In genomic region chr11:19604679-19605375, GRCh38 we compare ENCODE assay signal across 25 cellular contexts.
DNase-seq lines count a peak whose midpoint lies in the region; ATAC-seq and TF ChIP-seq lines count a peak whose summit lies in the region.
"Had no signal": no experiment of that assay in that cellular context is flagged by ENCODE, and none has a peak within 500 bp of the region (broad histone marks: within the 10 kb centered on the region; RNA-seq: fewer than 3 reads in every experiment).

No MANE protein-coding gene starts in this region.

- no peak overlapping the region for H2AK5ac ChIP-seq in H9 (ENCODE audit: insufficient read length, low read length)

- H3T11ph ChIP-seq in H9 (ENCODE audit: low read length): no peak overlapping the region

- H2BK5ac ChIP-seq in H9 (ENCODE audit: insufficient read length, low read length): no peak overlapping the region

- H3K27me3 ChIP-seq in sigmoid colon (no peaks in the 10 kb centered on the region), H9 (ENCODE audit: insufficient read depth, low read length) (no peaks in the 10 kb centered on the region)
- H3K27me3 ChIP-seq: BLaER1 treated with 17β-estradiol and CSF1 and Interleukin-3, amounts not matched to agents 10 nM and 100 nM had no signal

- no peak overlapping the region for H3K4me2 ChIP-seq in H9 (ENCODE audit: insufficient read depth, insufficient read length, low read length)
- H3K4me2 ChIP-seq: SK-N-SH had no signal

- no peak for TF ChIP-seq POLR2A in sigmoid colon (IDR thresholded peaks at IDR 0.05)

- H3K14ac ChIP-seq in H9 (ENCODE audit: insufficient read depth, low read length): no peak overlapping the region

- H3K23ac ChIP-seq in H9 (ENCODE audit: insufficient read length, low read depth, low read length): no peak overlapping the region

- no peak overlapping the region for H3K56ac ChIP-seq in H9 (ENCODE audit: insufficient read length, low read depth, low read length)

- H3K79me1 ChIP-seq in H9 (ENCODE audit: insufficient read depth, low read depth, low read length, poor library complexity, severe bottlenecking): no peaks in the 10 kb centered on the region

- no peak overlapping the region for H3K4me3 Mint-ChIP-seq in H9
- H3K4me3 Mint-ChIP-seq: CD8-positive, alpha-beta T cell had no signal

- H3K36me3 Mint-ChIP-seq in H9 (ENCODE audit: insufficient read depth in 1 of 3, low read depth in 3 of 3): peaks cover 0 to 4% (median 0%) of the 10 kb centered on the region in 3 experiments; a peak in 3 of 7 replicates
- H3K36me3 Mint-ChIP-seq: CD8-positive, alpha-beta T cell had no signal

- H3K9ac ChIP-seq in H9 (ENCODE audit: extremely low read depth, insufficient read length, low read length): no peak overlapping the region
- H3K9ac ChIP-seq: BLaER1 treated with 17β-estradiol and CSF1 and Interleukin-3, amounts not matched to agents 10 nM and 100 nM; SK-N-SH had no signal

- H3K4me3 ChIP-seq in sigmoid colon: no peak overlapping the region
- H3K4me3 ChIP-seq: BLaER1 treated with 17β-estradiol and CSF1 and Interleukin-3, amounts not matched to agents 10 nM and 100 nM had no signal

- no peak overlapping the region for H2BK12ac ChIP-seq in H9 (ENCODE audit: insufficient read length, low read depth, low read length)

- H4K5ac ChIP-seq in H9 (ENCODE audit: insufficient read length, low read depth, low read length): no peak overlapping the region

- no peaks in the 10 kb centered on the region for H3K23me2 ChIP-seq in H9 (ENCODE audit: insufficient read length, low read depth, low read length, poor library complexity, severe bottlenecking)

- no peak for ATAC-seq in GM18873 (IDR thresholded peaks at IDR 0.05; ENCODE audit: low FRiP score, unreplicated experiment)
- no peak for ATAC-seq in activated CD4-positive, CD25-positive, alpha-beta regulatory T cell treated with anti-CD3 and anti-CD28 coated beads, Interleukin-2, amount 50 U/mL, for 24 hours
- ATAC-seq: CD8-positive, alpha-beta T cell had no signal

- peaks cover 9 to 10% of the 10 kb centered on the region in 2 experiments; a peak in 3 of 4 replicates for H3K4me1 Mint-ChIP-seq in H9

- TF ChIP-seq CTCF in sigmoid colon (IDR thresholded peaks at IDR 0.05): no peak
- TF ChIP-seq CTCF in H9 (conservative IDR thresholded peaks at IDR 0.05): no peak

- no peak overlapping the region for H3K27ac Mint-ChIP-seq in H9
- H3K27ac Mint-ChIP-seq: CD8-positive, alpha-beta T cell had no signal

- H3K27ac ChIP-seq in sigmoid colon: peak overlapping the region in 3 of 4 donors; percentile 74 to 78 (median 75)
- H3K27ac ChIP-seq in H9 (ENCODE audit: insufficient read length, low read depth, low read length): no peak overlapping the region
- H3K27ac ChIP-seq: 22Rv1; BLaER1 treated with 17β-estradiol and CSF1 and Interleukin-3, amounts not matched to agents 10 nM and 100 nM; RWPE1 had no signal

- H3K4ac ChIP-seq in H9 (ENCODE audit: low read depth, low read length): no peak overlapping the region

- H3K9me3 ChIP-seq in sigmoid colon (no peaks in the 10 kb centered on the region), H9 (ENCODE audit: control insufficient read depth, low read depth, low read length) (no peaks in the 10 kb centered on the region)
- H3K9me3 ChIP-seq: SK-N-SH had no signal

- peaks cover 7% of the 10 kb centered on the region for H3K27me3 Mint-ChIP-seq in H9 (ENCODE audit: low read depth)

- H4K91ac ChIP-seq in H9 (ENCODE audit: insufficient read length, low read depth, low read length): no peak overlapping the region

- H3K4me1 ChIP-seq in sigmoid colon (peaks cover 0 to 44% (median 23%) of the 10 kb centered on the region in 4 donors), H9 (ENCODE audit: insufficient read depth, low read length) (no peaks in the 10 kb centered on the region; the same call in 1 of the 2 replicates)

- no peaks in the 10 kb centered on the region for H4K20me1 ChIP-seq in H9 (ENCODE audit: control insufficient read depth, insufficient read depth, insufficient read length)
- H4K20me1 ChIP-seq: BLaER1 treated with 17β-estradiol and CSF1 and Interleukin-3, amounts not matched to agents 10 nM and 100 nM had no signal

- 93 to 96% methylated on average over 2 of the region's 2 CpGs for WGBS in sigmoid colon, 2 donors
- WGBS in H9 (ENCODE audit: extremely low coverage, insufficient read length, low lambda C conversion rate): no CpG with 5 or more reads among the region's 2 CpGs

- H2AFZ ChIP-seq in H9 (ENCODE audit: low read length): no peak overlapping the region

- DNase-seq in DMS 273 (lab: John Stamatoyannopoulos, UW; ENCODE audit: unreplicated experiment) (peak; percentile 13), DMS 273 treated with DMSO at 0.1 percent for 48 hours (lab: John Stamatoyannopoulos, UW) (no peak), fibroblast of gingiva (ENCODE audit: low read depth) (peak; percentile 46), sigmoid colon (no peak), cerebellum (ENCODE audit: low spot score) (no peak), H9 (no peak)
- DNase-seq: Calu3; CD8-positive, alpha-beta T cell; EL; GF-D8; KG1; NCI-H1092 treated with DMSO at 0.1 percent for 48 hours; NCI-H1436 treated with DMSO at 0.1 percent for 48 hours; NCI-H2029; NCI-H226; NCI-H524; NCI-H774; NK-92 treated with Interleukin-12 subunit alpha and Interleukin-12 subunit beta, amount 100 ng/mL, for 24 hours; SHP77 treated with DMSO at 0.1 percent for 48 hours; SK-N-SH had no signal

- no peaks in the 10 kb centered on the region for H3K36me3 ChIP-seq in sigmoid colon
- H3K36me3 ChIP-seq: BLaER1 treated with 17β-estradiol and CSF1 and Interleukin-3, amounts not matched to agents 10 nM and 100 nM had no signal

- intact Hi-C loops in sigmoid colon (cut with DNase I): no loop called here

- H2BK15ac ChIP-seq in H9 (ENCODE audit: low read depth, low read length): no peak overlapping the region

- no peak overlapping the region for H2BK120ac ChIP-seq in H9 (ENCODE audit: low read depth, low read length, poor library complexity, severe bottlenecking)

- no peak overlapping the region for H4K8ac ChIP-seq in H9 (replicated peaks; ENCODE audit: insufficient read length, low read depth, low read length)

- no peak overlapping the region for H2BK20ac ChIP-seq in H9 (ENCODE audit: low read depth, low read length, poor library complexity, severe bottlenecking)

- no peaks in the 10 kb centered on the region for H3K79me2 ChIP-seq in H9 (ENCODE audit: insufficient read depth, low read length)

- TF ChIP-seq EP300 in sigmoid colon (IDR thresholded peaks at IDR 0.05): no peak

- no peak overlapping the region for H3K18ac ChIP-seq in H9 (ENCODE audit: insufficient read length, low read depth, low read length)

- H3K9me3 Mint-ChIP-seq in H9: peaks cover 12 to 15% of the 10 kb centered on the region in 2 experiments
- H3K9me3 Mint-ChIP-seq: CD8-positive, alpha-beta T cell had no signal

Comparison
In these comparisons a context has a peak if more than half of its experiments do, and no peak if none do; other contexts are left out.
1. DNase-seq: peak in DMS 273 (single experiment) and fibroblast of gingiva (single experiment); none in DMS 273 treated with DMSO at 0.1 percent for 48 hours (single experiment), sigmoid colon (single experiment), cerebellum (single experiment) and H9 (single experiment).